In the genomic region with DNA sequence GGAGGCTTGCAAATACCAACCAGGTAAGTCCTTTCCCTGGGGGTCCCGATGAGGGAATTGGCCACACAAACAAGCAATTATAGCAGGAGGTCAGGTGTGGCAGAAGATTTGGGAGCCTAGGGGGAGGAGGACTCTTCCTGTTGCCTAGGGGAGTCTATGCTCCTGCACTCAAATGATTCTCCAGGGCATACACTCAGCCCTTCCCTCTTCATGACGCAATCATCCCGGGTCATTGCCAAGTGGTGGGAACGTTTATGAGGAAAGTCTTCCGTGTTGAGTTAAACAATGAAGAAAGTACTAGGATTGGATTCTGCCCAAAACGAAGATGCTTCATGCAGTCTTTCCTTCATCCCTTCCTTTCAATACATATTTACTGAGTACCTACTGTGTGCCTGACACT, we compare ENCODE assay signal across 29 cellular contexts.
DNase-seq lines count a peak whose midpoint lies in the region; ATAC-seq, FAIRE-seq and TF ChIP-seq lines count a peak whose summit lies in the region.
"Had no signal": no experiment of that assay in that cellular context is flagged by ENCODE, and none has a peak within 500 bp of the region (broad histone marks: within the 10 kb centered on the region; RNA-seq: fewer than 3 reads in every experiment).

No MANE protein-coding gene starts in this region.

- H4K20me1 ChIP-seq in keratinocyte (ENCODE audit: control insufficient read depth, extremely low read depth, insufficient read depth, low read length) = no peaks in the 10 kb centered on the region

- H3K9ac ChIP-seq in keratinocyte (ENCODE audit: control insufficient read depth, extremely low read depth, insufficient read depth, low read length) = no peak overlapping the region

- no peak overlapping the region for H3K4me3 Mint-ChIP-seq in MCF 10A (ENCODE audit: unreplicated experiment)
- H3K4me3 Mint-ChIP-seq: activated CD8-positive, alpha-beta T cell treated with anti-CD3 and anti-CD28 coated beads, Interleukin-2, amount 10 ng/mL, durations not matched to agents 7 days and 5 days; activated naive CD8-positive, alpha-beta T cell treated with anti-CD3 and anti-CD28 coated beads, Interleukin-2, amount 50 U/mL, for 24 hours had no signal

- dilution Hi-C loops in keratinocyte (cut with MboI; ENCODE audit: extremely low pct_ligation_motif_present, low sequenced_read_pairs) = no loop called here

- H3K9me3 Mint-ChIP-seq in MCF 10A (ENCODE audit: unreplicated experiment) = no peaks in the 10 kb centered on the region
- H3K9me3 Mint-ChIP-seq: activated naive CD8-positive, alpha-beta T cell treated with anti-CD3 and anti-CD28 coated beads, Interleukin-2, amount 50 U/mL, for 24 hours had no signal

- DNase-seq in AG08395 (ENCODE audit: low spot score) = peak; percentile 10
- peak; percentile 25 for DNase-seq in HS-5 (ENCODE audit: low read depth)
- peak; percentile 78 for DNase-seq in MCF 10A (ENCODE audit: unreplicated experiment)
- no peak for DNase-seq in keratinocyte (ENCODE audit: low read depth, low spot score)
- DNase-seq in NCI-H2081 (lab: John Stamatoyannopoulos, UW) = no peak
- DNase-seq: ACHN; activated CD8-positive, alpha-beta T cell treated with anti-CD3 and anti-CD28 coated beads, Interleukin-2, amount 10 ng/mL, durations not matched to agents 7 days and 5 days; activated gamma-delta T cell; activated naive CD8-positive, alpha-beta T cell treated with anti-CD3 and anti-CD28 coated beads, Interleukin-2, amount 50 U/mL, for 24 hours; C1 segment of cervical spinal cord; Caco-2; cerebellar nuclear complex; DND-41; foreskin fibroblast; heart left ventricle; Karpas-422; mesendoderm; NCI-H1048; NCI-H187; NCI-H82; SHP77; T1000 had no signal

- H3K4me2 ChIP-seq in keratinocyte (ENCODE audit: control insufficient read depth, extremely low read depth, insufficient read depth, low read depth, low read length) = peak overlapping the region; percentile 17

- H3K4me1 ChIP-seq in keratinocyte (ENCODE audit: control insufficient read depth, extremely low read depth, insufficient read depth, low read length) = no peaks in the 10 kb centered on the region
- H3K4me1 ChIP-seq: Caco-2, heart left ventricle, psoas muscle had no signal

- TF ChIP-seq CTCF in MCF 10A (IDR thresholded peaks at IDR 0.05; ENCODE audit: unreplicated experiment) (no peak), keratinocyte (optimal IDR thresholded peaks at IDR 0.05 in 1 of 3, IDR thresholded peaks at IDR 0.05 in 1 of 3, conservative IDR thresholded peaks at IDR 0.05 in 1 of 3; ENCODE audit: extremely low read depth in 1 of 3, insufficient read depth in 2 of 3, low read length in 3 of 3) (no peak)

- intact Hi-C loops in MCF 10A (cut with micrococcal nuclease) = no loop called here

- no peaks in the 10 kb centered on the region for H3K9me1 ChIP-seq in keratinocyte (ENCODE audit: control insufficient read depth, extremely low read depth, insufficient read depth, low read length)

- H3K27ac Mint-ChIP-seq in MCF 10A (ENCODE audit: low read depth, unreplicated experiment) = no peak overlapping the region
- H3K27ac Mint-ChIP-seq: activated CD8-positive, alpha-beta T cell treated with anti-CD3 and anti-CD28 coated beads, Interleukin-2, amount 10 ng/mL, durations not matched to agents 7 days and 5 days; activated naive CD8-positive, alpha-beta T cell treated with anti-CD3 and anti-CD28 coated beads, Interleukin-2, amount 50 U/mL, for 24 hours had no signal

- H3K4me3 ChIP-seq in keratinocyte (ENCODE audit: control insufficient read depth in 2 of 3, extremely low read depth in 1 of 3, insufficient read depth in 2 of 3, low read depth in 1 of 3, low read length in 3 of 3) = no peak overlapping the region
- H3K4me3 ChIP-seq: heart left ventricle, psoas muscle had no signal

- POLR2A ChIA-PET in MCF 10A (lab: Yijun Ruan, JAX) = interaction anchor here (0.6 kb wide), 1 partner anchor 678 kb away, joined by 4 read pairs; no protein-coding TSS in a partner anchor

- no peak overlapping the region for H3K27ac ChIP-seq in keratinocyte (ENCODE audit: control insufficient read depth, insufficient read depth, low read length)
- H3K27ac ChIP-seq: heart left ventricle, neutrophil, psoas muscle had no signal

- no peaks in the 10 kb centered on the region for H3K36me3 Mint-ChIP-seq in MCF 10A (ENCODE audit: insufficient read depth, unreplicated experiment)

- no peaks in the 10 kb centered on the region for H3K79me2 ChIP-seq in keratinocyte (ENCODE audit: control insufficient read depth, insufficient read depth, low read length)

- no peak for FAIRE-seq in keratinocyte (lab: Jason Lieb, UNC)
- FAIRE-seq: endothelial cell of umbilical vein had no signal

- H3K27me3 ChIP-seq in keratinocyte (ENCODE audit: control insufficient read depth, extremely low read depth, insufficient read depth, low read length) = no peaks in the 10 kb centered on the region
- H3K27me3 ChIP-seq: heart left ventricle, neutrophil had no signal

- no peak overlapping the region for H2AFZ ChIP-seq in keratinocyte (ENCODE audit: control insufficient read depth, low read length)

- H3K27me3 Mint-ChIP-seq in MCF 10A (ENCODE audit: insufficient read depth, unreplicated experiment) = no peaks in the 10 kb centered on the region

- no peaks in the 10 kb centered on the region for H3K9me3 ChIP-seq in keratinocyte (ENCODE audit: control insufficient read depth, low read depth, low read length)
- H3K9me3 ChIP-seq: Caco-2, heart left ventricle, neutrophil, psoas muscle had no signal

- BruUV-seq in MCF 10A (replicated peaks; lab: Mats Ljungman, UMichigan) = no TSS peak

- CTCF ChIA-PET in MCF 10A (lab: Yijun Ruan, JAX) = interaction anchor here (0.7 to 0.8 kb wide), 2 partner anchors 12 to 348 kb away, joined by 3 read pairs; no protein-coding TSS in a partner anchor

- H3K4me1 Mint-ChIP-seq in MCF 10A (ENCODE audit: insufficient read depth, unreplicated experiment) = peaks cover 10% of the 10 kb centered on the region
- H3K4me1 Mint-ChIP-seq: activated naive CD8-positive, alpha-beta T cell treated with anti-CD3 and anti-CD28 coated beads, Interleukin-2, amount 50 U/mL, for 24 hours had no signal

- ATAC-seq in GM18873 (IDR thresholded peaks at IDR 0.05; ENCODE audit: low FRiP score, unreplicated experiment) (no peak), GM18520 (IDR thresholded peaks at IDR 0.05; ENCODE audit: unreplicated experiment) (no peak), HG03280 (IDR thresholded peaks at IDR 0.05; ENCODE audit: unreplicated experiment) (no peak)
- ATAC-seq: activated CD8-positive, alpha-beta T cell treated with anti-CD3 and anti-CD28 coated beads, Interleukin-2, amount 10 ng/mL, durations not matched to agents 7 days and 5 days; activated naive CD8-positive, alpha-beta T cell treated with anti-CD3 and anti-CD28 coated beads, Interleukin-2, amount 50 U/mL, for 24 hours; HCT116; psoas muscle had no signal

- H3K36me3 ChIP-seq in keratinocyte (ENCODE audit: control insufficient read depth in 2 of 2, extremely low read depth in 1 of 2, insufficient read depth in 2 of 2, low read length in 2 of 2) = no peaks in the 10 kb centered on the region
- H3K36me3 ChIP-seq: heart left ventricle, neutrophil had no signal

Comparison
In these comparisons a context has a peak if more than half of its experiments do, and no peak if none do; other contexts are left out.
1. DNase-seq: peak in AG08395 (single experiment), HS-5 (single experiment) and MCF 10A (single experiment); none in keratinocyte (single experiment) and NCI-H2081 (0 of 2).